9 cellular contexts compared by ENCODE assay signal in the genomic region with DNA sequence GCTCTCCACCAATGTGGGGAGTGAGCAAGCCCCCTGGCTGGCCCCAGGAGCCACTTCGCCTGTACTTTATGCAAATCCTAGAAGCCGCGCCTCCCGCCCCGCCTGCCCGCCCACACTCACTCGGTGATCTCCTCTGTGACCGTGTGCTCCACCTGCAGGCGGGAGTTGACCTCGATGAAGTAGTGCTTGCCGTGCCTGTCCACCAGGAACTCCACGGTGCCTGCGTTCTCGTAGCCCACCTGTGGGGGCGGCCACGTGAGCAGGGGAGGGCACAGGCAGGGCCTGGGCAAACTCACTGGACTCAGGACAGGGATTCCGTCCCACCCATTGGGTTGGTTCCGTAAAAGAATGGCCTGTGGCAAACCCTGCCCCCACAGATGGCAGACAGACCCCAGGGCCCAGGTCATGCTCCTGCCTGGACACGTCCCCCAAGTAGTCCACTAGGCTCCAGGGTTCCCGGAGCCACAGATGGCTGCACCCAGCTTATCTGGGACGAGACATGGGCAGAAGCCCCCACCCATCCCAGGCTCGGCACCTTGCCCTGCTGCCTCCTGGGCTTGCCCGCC. TPM values are rescaled to one million over a fixed set of nuclear protein-coding genes. Genes with fewer than 3 reads are reported as not detected.
DNase-seq lines count a peak whose midpoint lies in the region; ATAC-seq and TF ChIP-seq lines count a peak whose summit lies in the region.
"Had no signal": no experiment of that assay in that cellular context is flagged by ENCODE, and none has a peak within 500 bp of the region (broad histone marks: within the 10 kb centered on the region; RNA-seq: fewer than 3 reads in every experiment).

No MANE protein-coding gene starts in this region.

- TF ChIP-seq CTCF in RWPE1 (conservative IDR thresholded peaks at IDR 0.05; ENCODE audit: low read depth), result peak; percentile 16; the same call in 1 of the 2 replicates
- no peak for TF ChIP-seq CTCF in lung (IDR thresholded peaks at IDR 0.05; ENCODE audit: control extremely low read depth, extremely low read depth)
- TF ChIP-seq CTCF in testis (IDR thresholded peaks at IDR 0.05), result no peak

- intact Hi-C loops in testis (cut with DNase I; ENCODE audit: low total_unique reads), result no loop called here

- H3K4me3 ChIP-seq in lung, result no peak overlapping the region
- no peak overlapping the region for H3K4me3 ChIP-seq in testis

- CTCF ChIA-PET in RWPE1 (lab: Yijun Ruan, JAX), result interaction anchor here (0.7 kb wide), 1 partner anchor 257 kb away, joined by 6 read pairs; no protein-coding TSS in a partner anchor

- H3K27ac Mint-ChIP-seq in stimulated activated naive CD8-positive, alpha-beta T cell treated with anti-CD3 and anti-CD28 coated beads, Interleukin-15, amount 100 ng/mL, for 72 hours, result no peak overlapping the region
- H3K27ac Mint-ChIP-seq: stimulated activated naive CD8-positive, alpha-beta T cell treated with anti-CD3 and anti-CD28 coated beads, Interleukin-15, Interleukin-2, amounts not matched to agents 100 ng/mL and 50 ng/mL, for 24 hours had no signal

- H3K36me3 ChIP-seq in lung (ENCODE audit: control insufficient read depth in 2 of 2, insufficient read depth in 2 of 2, low read length in 2 of 2) (peaks cover 0 to 3% of the 10 kb centered on the region in 2 donors), testis (ENCODE audit: low read depth, missing control alignments) (no peaks in the 10 kb centered on the region)

- TF ChIP-seq POLR2A in testis (IDR thresholded peaks at IDR 0.05), result no peak

- no peaks in the 10 kb centered on the region for H3K4me1 ChIP-seq in lung (ENCODE audit: control insufficient read depth in 2 of 2, insufficient read depth in 2 of 2, low read length in 2 of 2)
- no peaks in the 10 kb centered on the region for H3K4me1 ChIP-seq in testis

- DNase-seq in RWPE1 (ENCODE audit: low spot score), result peak; percentile 73
- DNase-seq in activated naive CD4-positive, alpha-beta T cell treated with Interleukin-2 at 50 U/mL for 16 hours, result peak; percentile 85
- peak; percentile 72 for DNase-seq in lung (ENCODE audit: low spot score)
- DNase-seq in stimulated activated naive CD8-positive, alpha-beta T cell treated with anti-CD3 and anti-CD28 coated beads, Interleukin-15, amount 100 ng/mL, for 72 hours, result peak; percentile 78 to 84
- no peak for DNase-seq in AML-193 (lab: John Stamatoyannopoulos, UW)
- no peak for DNase-seq in testis

- peak overlapping the region in 1 of 2 donors; percentile 63 for H3K4me3 Mint-ChIP-seq in stimulated activated naive CD8-positive, alpha-beta T cell treated with anti-CD3 and anti-CD28 coated beads, Interleukin-15, amount 100 ng/mL, for 72 hours
- H3K4me3 Mint-ChIP-seq: stimulated activated naive CD8-positive, alpha-beta T cell treated with anti-CD3 and anti-CD28 coated beads, Interleukin-15, Interleukin-2, amounts not matched to agents 100 ng/mL and 50 ng/mL, for 24 hours had no signal

- ATAC-seq in GM18517 (IDR thresholded peaks at IDR 0.05; ENCODE audit: unreplicated experiment) (peak; percentile 75), HG02970 (IDR thresholded peaks at IDR 0.05; ENCODE audit: low FRiP score, unreplicated experiment) (peak; percentile 71), lung (ENCODE audit: insufficient read depth, low FRiP score) (peak; percentile 44)
- peak; percentile 95 for ATAC-seq in stimulated activated naive CD8-positive, alpha-beta T cell treated with anti-CD3 and anti-CD28 coated beads, Interleukin-15, amount 100 ng/mL, for 72 hours

- peaks cover 15% of the 10 kb centered on the region for H3K4me1 Mint-ChIP-seq in stimulated activated naive CD8-positive, alpha-beta T cell treated with anti-CD3 and anti-CD28 coated beads, Interleukin-15, amount 100 ng/mL, for 72 hours

- peak overlapping the region; percentile 39 for H3K27ac ChIP-seq in RWPE1
- no peak overlapping the region for H3K27ac ChIP-seq in lung (ENCODE audit: low read depth in 1 of 2, low read length in 1 of 2)
- no peak overlapping the region for H3K27ac ChIP-seq in testis

- H3K27me3 ChIP-seq in lung (ENCODE audit: control insufficient read depth, insufficient read depth) (no peaks in the 10 kb centered on the region), testis (no peaks in the 10 kb centered on the region)

- no peaks in the 10 kb centered on the region for H3K27me3 Mint-ChIP-seq in stimulated activated naive CD8-positive, alpha-beta T cell treated with anti-CD3 and anti-CD28 coated beads, Interleukin-15, amount 100 ng/mL, for 72 hours
- H3K27me3 Mint-ChIP-seq: stimulated activated naive CD8-positive, alpha-beta T cell treated with anti-CD3 and anti-CD28 coated beads, Interleukin-15, Interleukin-2, amounts not matched to agents 100 ng/mL and 50 ng/mL, for 24 hours had no signal

- POLR2A ChIA-PET in RWPE1 (lab: Yijun Ruan, JAX; ENCODE audit: low non-redundant PET), result interaction anchor here (0.6 kb wide), 1 partner anchor 74 kb away, joined by 3 read pairs; no protein-coding TSS in a partner anchor

- 36 to 50% methylated on average over 23 of the region's 23 CpGs for WGBS in lung, 2 donors
- WGBS in testis, 2 donors, result 77 to 83% methylated on average over 17 to 23 of the region's 23 CpGs

- H3K9me3 ChIP-seq in lung (ENCODE audit: control insufficient read depth in 2 of 2, insufficient read depth in 1 of 2, low read length in 1 of 2) (no peaks in the 10 kb centered on the region), testis (no peaks in the 10 kb centered on the region)

- H3K9me3 Mint-ChIP-seq in stimulated activated naive CD8-positive, alpha-beta T cell treated with anti-CD3 and anti-CD28 coated beads, Interleukin-15, amount 100 ng/mL, for 72 hours, result no peaks in the 10 kb centered on the region
- H3K9me3 Mint-ChIP-seq: stimulated activated naive CD8-positive, alpha-beta T cell treated with anti-CD3 and anti-CD28 coated beads, Interleukin-15, Interleukin-2, amounts not matched to agents 100 ng/mL and 50 ng/mL, for 24 hours had no signal

RNA-seq across cellular contexts. Expression of a gene that starts 11.9 kb away (rescaled TPM):
- total RNA-seq in lung, result 10 to 100 TPM in 1 of 2 donors, 1 to 10 TPM in 1; 4.6 to 34.4 TPM
- 10 to 100 TPM; 15.0 to 15.6 TPM for polyA plus RNA-seq in lung
- total RNA-seq in testis, result 10 to 100 TPM; 23.2 to 24.6 TPM
- 27.2 TPM for polyA plus RNA-seq in testis (ENCODE audit: insufficient read depth, low read depth, low replicate concordance)

RNA-seq across cellular contexts. Expression of a gene that starts 25.6 kb away (rescaled TPM):
- total RNA-seq in lung, result 10 to 100 TPM; 19.5 to 22.8 TPM
- polyA plus RNA-seq in lung, result 10 to 100 TPM in 1 of 2 donors, 1 to 10 TPM in 1; 8.7 to 24.0 TPM
- 10 to 100 TPM; 54.3 to 56.9 TPM for total RNA-seq in testis
- 26.4 TPM for polyA plus RNA-seq in testis (ENCODE audit: insufficient read depth, low read depth, low replicate concordance)

Comparison
In these comparisons a context has a peak if more than half of its experiments do, and no peak if none do; other contexts are left out.
1. ATAC-seq: peak in every context shown above with its lines; median percentile 95 in stimulated activated naive CD8-positive, alpha-beta T cell treated with anti-CD3 and anti-CD28 coated beads, Interleukin-15, amount 100 ng/mL, for 72 hours; 75 in GM18517; 71 in HG02970; 44 in lung.
2. DNase-seq: peak in RWPE1 (single experiment), activated naive CD4-positive, alpha-beta T cell treated with Interleukin-2 at 50 U/mL for 16 hours (single experiment), lung (single experiment) and stimulated activated naive CD8-positive, alpha-beta T cell treated with anti-CD3 and anti-CD28 coated beads, Interleukin-15, amount 100 ng/mL, for 72 hours (2 of 2); none in AML-193 (0 of 2) and testis (single experiment).